In genomic region chr5:157596449-157596848, GRCh38 we compare ENCODE assay signal across 1 cellular context.
A peak's percentile ranks its signal among the peaks of the same experiment; 100 is the strongest.
TF ChIP-seq lines count a peak whose summit lies in the region.

No MANE protein-coding gene starts in this region.

TF ChIP-seq in GM12878, 131 proteins besides CTCF, POLR2A, EP300 and RAD21 (continued from another document and continues in another):
- no peak for TF ChIP-seq CUX1 (IDR thresholded peaks at IDR 0.05; ENCODE audit: insufficient replicate concordance, low read depth, low read length)
- no peak for TF ChIP-seq HSF1 (IDR thresholded peaks at IDR 0.05; ENCODE audit: low read depth, low read length)
- 0 out of 2 replicates have a peak, but pooled peaks have one; percentile 37 for TF ChIP-seq EZH2 (IDR thresholded peaks at IDR 0.05; ENCODE audit: borderline replicate concordance, control insufficient read depth, low read depth, low read length)
- no peak for TF ChIP-seq MYB (IDR thresholded peaks at IDR 0.05; ENCODE audit: borderline replicate concordance, low read depth, low read length)
- TF ChIP-seq MTA2 (IDR thresholded peaks at IDR 0.05; ENCODE audit: low read depth), result peak; percentile 77
- TF ChIP-seq USF2 (IDR thresholded peaks at IDR 0.05; ENCODE audit: borderline replicate concordance, low read depth, low read length), result no peak
- TF ChIP-seq SUZ12 (IDR thresholded peaks at IDR 0.05; ENCODE audit: unreplicated experiment), result no peak
- TF ChIP-seq CBFB (IDR thresholded peaks at IDR 0.05; ENCODE audit: low read depth), result peak; percentile 91
- no peak for TF ChIP-seq SMAD1 (IDR thresholded peaks at IDR 0.05; ENCODE audit: low read depth, partially characterized antibody)
- TF ChIP-seq REST (IDR thresholded peaks at IDR 0.05; ENCODE audit: low read depth, low read length), result no peak
- peak; percentile 87 for TF ChIP-seq CREM (IDR thresholded peaks at IDR 0.05; ENCODE audit: low read depth)
- TF ChIP-seq HCFC1 (IDR thresholded peaks at IDR 0.05; ENCODE audit: low read length), result no peak
- no peak for TF ChIP-seq E2F4 (IDR thresholded peaks at IDR 0.05; ENCODE audit: low read depth, low read length)
- no peak for TF ChIP-seq JUND (IDR thresholded peaks at IDR 0.05; ENCODE audit: low read depth, low read length)
- TF ChIP-seq STAT3 (IDR thresholded peaks at IDR 0.05; ENCODE audit: low read depth, low read length), result no peak
- TF ChIP-seq NFIC (IDR thresholded peaks at IDR 0.05; ENCODE audit: low read depth, low read length), result peak; percentile 87
- no peak for TF ChIP-seq KAT2A (conservative IDR thresholded peaks at IDR 0.05; ENCODE audit: control insufficient read depth, low read depth, low read length)
- peak; percentile 60; the same call in 1 of the 2 replicates for TF ChIP-seq ZNF217 (IDR thresholded peaks at IDR 0.05)
- TF ChIP-seq SMAD5 (IDR thresholded peaks at IDR 0.05; ENCODE audit: low read depth), result 0 out of 2 replicates have a peak, but pooled peaks have one; percentile 28
- TF ChIP-seq ZNF622 (IDR thresholded peaks at IDR 0.05), result no peak
- peak; percentile 47 for TF ChIP-seq MEF2B (IDR thresholded peaks at IDR 0.05; ENCODE audit: partially characterized antibody, poor library complexity, severe bottlenecking)
- no peak for TF ChIP-seq CHD1 (IDR thresholded peaks at IDR 0.05; ENCODE audit: low read depth, low read length)
- TF ChIP-seq ZNF24 (IDR thresholded peaks at IDR 0.05), result peak; percentile 80
- 0 out of 2 replicates have a peak, but pooled peaks have one; percentile 44 for TF ChIP-seq MAX (IDR thresholded peaks at IDR 0.05; ENCODE audit: low read depth, low read length)
- no peak for TF ChIP-seq PAX8 (IDR thresholded peaks at IDR 0.05)
- TF ChIP-seq TAF1 (IDR thresholded peaks at IDR 0.05; ENCODE audit: borderline replicate concordance, low read depth, low read length), result peak; percentile 52; the same call in 1 of the 2 replicates
- peak; percentile 87; the same call in 1 of the 2 replicates for TF ChIP-seq IRF4 (IDR thresholded peaks at IDR 0.05; ENCODE audit: low read depth, low read length)
- TF ChIP-seq SUPT20H (IDR thresholded peaks at IDR 0.05; ENCODE audit: borderline replicate concordance, control insufficient read depth, low read depth, low read length), result no peak
- TF ChIP-seq NBN (IDR thresholded peaks at IDR 0.05), result peak; percentile 69; the same call in 1 of the 2 replicates
- TF ChIP-seq KLF5 (IDR thresholded peaks at IDR 0.05; ENCODE audit: partially characterized antibody), result no peak
- TF ChIP-seq TCF7 (IDR thresholded peaks at IDR 0.05; ENCODE audit: borderline replicate concordance), result peak; percentile 15; the same call in 1 of the 2 replicates
- no peak for TF ChIP-seq USF1 (IDR thresholded peaks at IDR 0.05; ENCODE audit: borderline replicate concordance, extremely low read length, insufficient read depth, low read depth, low read length)
- no peak for TF ChIP-seq RELA (IDR thresholded peaks at IDR 0.05; ENCODE audit: borderline replicate concordance, partially characterized antibody)
- TF ChIP-seq SPI1 (IDR thresholded peaks at IDR 0.05; ENCODE audit: borderline replicate concordance, insufficient read depth, low read depth, low read length), result peak; percentile 75
- TF ChIP-seq SRF (IDR thresholded peaks at IDR 0.05; ENCODE audit: low read depth in 2 of 2, low read length in 2 of 2), result 0 out of 4 replicates have a peak, but pooled peaks of 1 of the 2 experiments have one; percentile 6
- no peak for TF ChIP-seq RFX5 (IDR thresholded peaks at IDR 0.05; ENCODE audit: low read depth, low read length)
- peak; percentile 97 for TF ChIP-seq EED (IDR thresholded peaks at IDR 0.05; ENCODE audit: low read depth)
- TF ChIP-seq CBX3 (IDR thresholded peaks at IDR 0.05; ENCODE audit: borderline replicate concordance, low read depth), result no peak
- peak; percentile 52 for TF ChIP-seq JUNB (IDR thresholded peaks at IDR 0.05)
- 0 out of 2 replicates have a peak, but pooled peaks have one; percentile 55 for TF ChIP-seq MEF2A (IDR thresholded peaks at IDR 0.05; ENCODE audit: insufficient read depth, low read depth, low read length)
- TF ChIP-seq FOXK2 (IDR thresholded peaks at IDR 0.05), result no peak
- peak; percentile 84 for TF ChIP-seq BCL3 (IDR thresholded peaks at IDR 0.05; ENCODE audit: borderline replicate concordance, insufficient read depth, low read depth, low read length, poor library complexity, severe bottlenecking)
- TF ChIP-seq SMC3 (IDR thresholded peaks at IDR 0.05; ENCODE audit: borderline replicate concordance, low read length), result no peak
- TF ChIP-seq IKZF1 (conservative IDR thresholded peaks at IDR 0.05), result peak; percentile 93
- peak; percentile 99 for TF ChIP-seq TCF12 (IDR thresholded peaks at IDR 0.05; ENCODE audit: low read depth, low read length)
- no peak for TF ChIP-seq ZNF592 (IDR thresholded peaks at IDR 0.05)
